1 cellular context compared by ENCODE assay signal in the genomic region with DNA sequence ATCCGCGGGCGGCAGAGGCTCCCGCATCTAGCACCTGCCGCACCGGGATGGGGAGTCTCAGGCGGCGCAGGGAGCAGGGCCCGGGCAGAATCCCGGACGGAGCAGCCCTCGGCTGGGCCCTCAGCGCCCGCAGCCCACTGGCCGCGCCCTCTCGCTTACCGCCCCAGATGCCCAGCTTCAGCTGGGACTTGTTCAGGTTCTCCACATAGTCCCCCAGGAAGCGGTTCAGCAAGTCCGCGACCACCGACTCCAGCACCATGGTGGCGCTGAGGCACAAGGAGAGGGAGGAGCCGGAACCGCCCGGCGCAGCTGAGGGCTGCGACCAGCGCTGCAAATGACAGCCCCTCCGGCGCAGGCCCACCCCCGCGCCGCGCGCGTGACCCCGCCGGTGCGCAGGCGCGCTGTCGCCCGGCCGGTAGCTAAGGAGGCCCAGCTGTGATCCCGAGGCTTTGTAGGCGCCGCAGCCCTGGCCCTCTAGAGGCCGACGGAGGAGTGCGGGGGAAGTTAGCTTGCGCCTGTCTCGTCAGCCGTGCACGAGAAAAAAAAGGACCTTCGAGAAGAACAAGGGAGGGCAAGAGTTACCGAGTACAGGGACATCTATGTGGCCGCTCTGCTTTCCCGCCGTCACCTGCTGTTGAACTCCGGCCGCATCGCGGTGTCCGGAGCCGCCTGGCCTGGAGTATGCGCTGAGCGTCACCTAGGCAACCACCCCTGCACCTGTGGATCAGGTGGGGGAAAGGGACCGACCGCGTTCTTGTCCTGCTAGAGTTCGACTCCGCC.
A peak's percentile ranks its signal among the peaks of the same experiment; 100 is the strongest.
TF ChIP-seq lines count a peak whose summit lies in the region.

A gene with protein sequence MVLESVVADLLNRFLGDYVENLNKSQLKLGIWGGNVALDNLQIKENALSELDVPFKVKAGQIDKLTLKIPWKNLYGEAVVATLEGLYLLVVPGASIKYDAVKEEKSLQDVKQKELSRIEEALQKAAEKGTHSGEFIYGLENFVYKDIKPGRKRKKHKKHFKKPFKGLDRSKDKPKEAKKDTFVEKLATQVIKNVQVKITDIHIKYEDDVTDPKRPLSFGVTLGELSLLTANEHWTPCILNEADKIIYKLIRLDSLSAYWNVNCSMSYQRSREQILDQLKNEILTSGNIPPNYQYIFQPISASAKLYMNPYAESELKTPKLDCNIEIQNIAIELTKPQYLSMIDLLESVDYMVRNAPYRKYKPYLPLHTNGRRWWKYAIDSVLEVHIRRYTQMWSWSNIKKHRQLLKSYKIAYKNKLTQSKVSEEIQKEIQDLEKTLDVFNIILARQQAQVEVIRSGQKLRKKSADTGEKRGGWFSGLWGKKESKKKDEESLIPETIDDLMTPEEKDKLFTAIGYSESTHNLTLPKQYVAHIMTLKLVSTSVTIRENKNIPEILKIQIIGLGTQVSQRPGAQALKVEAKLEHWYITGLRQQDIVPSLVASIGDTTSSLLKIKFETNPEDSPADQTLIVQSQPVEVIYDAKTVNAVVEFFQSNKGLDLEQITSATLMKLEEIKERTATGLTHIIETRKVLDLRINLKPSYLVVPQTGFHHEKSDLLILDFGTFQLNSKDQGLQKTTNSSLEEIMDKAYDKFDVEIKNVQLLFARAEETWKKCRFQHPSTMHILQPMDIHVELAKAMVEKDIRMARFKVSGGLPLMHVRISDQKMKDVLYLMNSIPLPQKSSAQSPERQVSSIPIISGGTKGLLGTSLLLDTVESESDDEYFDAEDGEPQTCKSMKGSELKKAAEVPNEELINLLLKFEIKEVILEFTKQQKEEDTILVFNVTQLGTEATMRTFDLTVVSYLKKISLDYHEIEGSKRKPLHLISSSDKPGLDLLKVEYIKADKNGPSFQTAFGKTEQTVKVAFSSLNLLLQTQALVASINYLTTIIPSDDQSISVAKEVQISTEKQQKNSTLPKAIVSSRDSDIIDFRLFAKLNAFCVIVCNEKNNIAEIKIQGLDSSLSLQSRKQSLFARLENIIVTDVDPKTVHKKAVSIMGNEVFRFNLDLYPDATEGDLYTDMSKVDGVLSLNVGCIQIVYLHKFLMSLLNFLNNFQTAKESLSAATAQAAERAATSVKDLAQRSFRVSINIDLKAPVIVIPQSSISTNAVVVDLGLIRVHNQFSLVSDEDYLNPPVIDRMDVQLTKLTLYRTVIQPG (N-terminal part only) (minus strand): TSS at position 332 of the 780 bp plus-strand sequence. CDS start 73 bp downstream, at position 259.

TF ChIP-seq in GM12878, 131 proteins besides CTCF, POLR2A, EP300 and RAD21 (continued from another document and continues in another):
- TF ChIP-seq, protein P1, sequence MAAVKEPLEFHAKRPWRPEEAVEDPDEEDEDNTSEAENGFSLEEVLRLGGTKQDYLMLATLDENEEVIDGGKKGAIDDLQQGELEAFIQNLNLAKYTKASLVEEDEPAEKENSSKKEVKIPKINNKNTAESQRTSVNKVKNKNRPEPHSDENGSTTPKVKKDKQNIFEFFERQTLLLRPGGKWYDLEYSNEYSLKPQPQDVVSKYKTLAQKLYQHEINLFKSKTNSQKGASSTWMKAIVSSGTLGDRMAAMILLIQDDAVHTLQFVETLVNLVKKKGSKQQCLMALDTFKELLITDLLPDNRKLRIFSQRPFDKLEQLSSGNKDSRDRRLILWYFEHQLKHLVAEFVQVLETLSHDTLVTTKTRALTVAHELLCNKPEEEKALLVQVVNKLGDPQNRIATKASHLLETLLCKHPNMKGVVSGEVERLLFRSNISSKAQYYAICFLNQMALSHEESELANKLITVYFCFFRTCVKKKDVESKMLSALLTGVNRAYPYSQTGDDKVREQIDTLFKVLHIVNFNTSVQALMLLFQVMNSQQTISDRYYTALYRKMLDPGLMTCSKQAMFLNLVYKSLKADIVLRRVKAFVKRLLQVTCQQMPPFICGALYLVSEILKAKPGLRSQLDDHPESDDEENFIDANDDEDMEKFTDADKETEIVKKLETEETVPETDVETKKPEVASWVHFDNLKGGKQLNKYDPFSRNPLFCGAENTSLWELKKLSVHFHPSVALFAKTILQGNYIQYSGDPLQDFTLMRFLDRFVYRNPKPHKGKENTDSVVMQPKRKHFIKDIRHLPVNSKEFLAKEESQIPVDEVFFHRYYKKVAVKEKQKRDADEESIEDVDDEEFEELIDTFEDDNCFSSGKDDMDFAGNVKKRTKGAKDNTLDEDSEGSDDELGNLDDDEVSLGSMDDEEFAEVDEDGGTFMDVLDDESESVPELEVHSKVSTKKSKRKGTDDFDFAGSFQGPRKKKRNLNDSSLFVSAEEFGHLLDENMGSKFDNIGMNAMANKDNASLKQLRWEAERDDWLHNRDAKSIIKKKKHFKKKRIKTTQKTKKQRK (IDR thresholded peaks at IDR 0.05; ENCODE audit: low read depth, low read length), result no peak
- TF ChIP-seq ZSCAN29 (IDR thresholded peaks at IDR 0.05), result no peak
- peak; percentile 80; the same call in 1 of the 2 replicates for TF ChIP-seq BACH1 (IDR thresholded peaks at IDR 0.05; ENCODE audit: borderline replicate concordance)
- no peak for TF ChIP-seq KDM1A (IDR thresholded peaks at IDR 0.05; ENCODE audit: borderline replicate concordance)
- no peak for TF ChIP-seq SRF (IDR thresholded peaks at IDR 0.05; ENCODE audit: low read depth in 2 of 2, low read length in 2 of 2)
- TF ChIP-seq, protein P2, sequence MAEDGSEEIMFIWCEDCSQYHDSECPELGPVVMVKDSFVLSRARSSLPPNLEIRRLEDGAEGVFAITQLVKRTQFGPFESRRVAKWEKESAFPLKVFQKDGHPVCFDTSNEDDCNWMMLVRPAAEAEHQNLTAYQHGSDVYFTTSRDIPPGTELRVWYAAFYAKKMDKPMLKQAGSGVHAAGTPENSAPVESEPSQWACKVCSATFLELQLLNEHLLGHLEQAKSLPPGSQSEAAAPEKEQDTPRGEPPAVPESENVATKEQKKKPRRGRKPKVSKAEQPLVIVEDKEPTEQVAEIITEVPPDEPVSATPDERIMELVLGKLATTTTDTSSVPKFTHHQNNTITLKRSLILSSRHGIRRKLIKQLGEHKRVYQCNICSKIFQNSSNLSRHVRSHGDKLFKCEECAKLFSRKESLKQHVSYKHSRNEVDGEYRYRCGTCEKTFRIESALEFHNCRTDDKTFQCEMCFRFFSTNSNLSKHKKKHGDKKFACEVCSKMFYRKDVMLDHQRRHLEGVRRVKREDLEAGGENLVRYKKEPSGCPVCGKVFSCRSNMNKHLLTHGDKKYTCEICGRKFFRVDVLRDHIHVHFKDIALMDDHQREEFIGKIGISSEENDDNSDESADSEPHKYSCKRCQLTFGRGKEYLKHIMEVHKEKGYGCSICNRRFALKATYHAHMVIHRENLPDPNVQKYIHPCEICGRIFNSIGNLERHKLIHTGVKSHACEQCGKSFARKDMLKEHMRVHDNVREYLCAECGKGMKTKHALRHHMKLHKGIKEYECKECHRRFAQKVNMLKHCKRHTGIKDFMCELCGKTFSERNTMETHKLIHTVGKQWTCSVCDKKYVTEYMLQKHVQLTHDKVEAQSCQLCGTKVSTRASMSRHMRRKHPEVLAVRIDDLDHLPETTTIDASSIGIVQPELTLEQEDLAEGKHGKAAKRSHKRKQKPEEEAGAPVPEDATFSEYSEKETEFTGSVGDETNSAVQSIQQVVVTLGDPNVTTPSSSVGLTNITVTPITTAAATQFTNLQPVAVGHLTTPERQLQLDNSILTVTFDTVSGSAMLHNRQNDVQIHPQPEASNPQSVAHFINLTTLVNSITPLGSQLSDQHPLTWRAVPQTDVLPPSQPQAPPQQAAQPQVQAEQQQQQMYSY (CRISPR knock-in tag; IDR thresholded peaks at IDR 0.05), result no peak
- 0 out of 2 replicates have a peak, but pooled peaks have one; percentile 30 for TF ChIP-seq RCOR1 (conservative IDR thresholded peaks at IDR 0.05; ENCODE audit: low read depth, low read length)
- TF ChIP-seq, protein P3, sequence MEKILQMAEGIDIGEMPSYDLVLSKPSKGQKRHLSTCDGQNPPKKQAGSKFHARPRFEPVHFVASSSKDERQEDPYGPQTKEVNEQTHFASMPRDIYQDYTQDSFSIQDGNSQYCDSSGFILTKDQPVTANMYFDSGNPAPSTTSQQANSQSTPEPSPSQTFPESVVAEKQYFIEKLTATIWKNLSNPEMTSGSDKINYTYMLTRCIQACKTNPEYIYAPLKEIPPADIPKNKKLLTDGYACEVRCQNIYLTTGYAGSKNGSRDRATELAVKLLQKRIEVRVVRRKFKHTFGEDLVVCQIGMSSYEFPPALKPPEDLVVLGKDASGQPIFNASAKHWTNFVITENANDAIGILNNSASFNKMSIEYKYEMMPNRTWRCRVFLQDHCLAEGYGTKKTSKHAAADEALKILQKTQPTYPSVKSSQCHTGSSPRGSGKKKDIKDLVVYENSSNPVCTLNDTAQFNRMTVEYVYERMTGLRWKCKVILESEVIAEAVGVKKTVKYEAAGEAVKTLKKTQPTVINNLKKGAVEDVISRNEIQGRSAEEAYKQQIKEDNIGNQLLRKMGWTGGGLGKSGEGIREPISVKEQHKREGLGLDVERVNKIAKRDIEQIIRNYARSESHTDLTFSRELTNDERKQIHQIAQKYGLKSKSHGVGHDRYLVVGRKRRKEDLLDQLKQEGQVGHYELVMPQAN (conservative IDR thresholded peaks at IDR 0.05), result peak; percentile 60; the same call in 1 of the 2 replicates
- no peak for TF ChIP-seq GABPA (IDR thresholded peaks at IDR 0.05; ENCODE audit: low read depth)
- TF ChIP-seq ZNF274 (IDR thresholded peaks at IDR 0.05; ENCODE audit: insufficient read depth, insufficient read length), result no peak
- no peak for TF ChIP-seq ATF7 (IDR thresholded peaks at IDR 0.05; ENCODE audit: low read depth)
- TF ChIP-seq SMC3 (IDR thresholded peaks at IDR 0.05; ENCODE audit: borderline replicate concordance, low read length), result peak; percentile 44
- TF ChIP-seq ESRRA (IDR thresholded peaks at IDR 0.05; ENCODE audit: low read length), result peak; percentile 71
- TF ChIP-seq DPF2 (IDR thresholded peaks at IDR 0.05), result peak; percentile 83
- peak; percentile 63 for TF ChIP-seq CREM (IDR thresholded peaks at IDR 0.05; ENCODE audit: low read depth)
- peak; percentile 57; the same call in 1 of the 2 replicates for TF ChIP-seq CREB1 (IDR thresholded peaks at IDR 0.05; ENCODE audit: low read depth)
- TF ChIP-seq TBL1XR1 (IDR thresholded peaks at IDR 0.05; ENCODE audit: low read depth, low read length), result no peak
- no peak for TF ChIP-seq ZNF217 (IDR thresholded peaks at IDR 0.05)
- TF ChIP-seq CBX3 (IDR thresholded peaks at IDR 0.05; ENCODE audit: borderline replicate concordance, low read depth), result no peak
- peak; percentile 59; the same call in 1 of the 2 replicates for TF ChIP-seq NR2F1 (conservative IDR thresholded peaks at IDR 0.05)
- no peak for TF ChIP-seq SMAD1 (IDR thresholded peaks at IDR 0.05; ENCODE audit: low read depth, partially characterized antibody)
- TF ChIP-seq RAD51 (IDR thresholded peaks at IDR 0.05), result no peak
- TF ChIP-seq POLR2AphosphoS2 (IDR thresholded peaks at IDR 0.05; ENCODE audit: low read depth, low read length), result 0 out of 2 replicates have a peak, but pooled peaks have one; percentile 42
- peak; percentile 88 for TF ChIP-seq TCF3 (IDR thresholded peaks at IDR 0.05; ENCODE audit: borderline replicate concordance, insufficient read depth, low read depth, low read length)
- TF ChIP-seq, protein P4, sequence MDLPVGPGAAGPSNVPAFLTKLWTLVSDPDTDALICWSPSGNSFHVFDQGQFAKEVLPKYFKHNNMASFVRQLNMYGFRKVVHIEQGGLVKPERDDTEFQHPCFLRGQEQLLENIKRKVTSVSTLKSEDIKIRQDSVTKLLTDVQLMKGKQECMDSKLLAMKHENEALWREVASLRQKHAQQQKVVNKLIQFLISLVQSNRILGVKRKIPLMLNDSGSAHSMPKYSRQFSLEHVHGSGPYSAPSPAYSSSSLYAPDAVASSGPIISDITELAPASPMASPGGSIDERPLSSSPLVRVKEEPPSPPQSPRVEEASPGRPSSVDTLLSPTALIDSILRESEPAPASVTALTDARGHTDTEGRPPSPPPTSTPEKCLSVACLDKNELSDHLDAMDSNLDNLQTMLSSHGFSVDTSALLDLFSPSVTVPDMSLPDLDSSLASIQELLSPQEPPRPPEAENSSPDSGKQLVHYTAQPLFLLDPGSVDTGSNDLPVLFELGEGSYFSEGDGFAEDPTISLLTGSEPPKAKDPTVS (IDR thresholded peaks at IDR 0.05; ENCODE audit: low read depth, low read length), result no peak
- TF ChIP-seq NR2C2 (IDR thresholded peaks at IDR 0.05; ENCODE audit: borderline replicate concordance, control insufficient read depth, insufficient read length, low read depth), result no peak
- peak; percentile 89 for TF ChIP-seq ZNF384 (IDR thresholded peaks at IDR 0.05; ENCODE audit: borderline replicate concordance, low read depth, low read length)
- TF ChIP-seq NFYA (IDR thresholded peaks at IDR 0.05; ENCODE audit: borderline replicate concordance, low read depth, low read length), result no peak
- TF ChIP-seq SIN3A (IDR thresholded peaks at IDR 0.05; ENCODE audit: low read depth, low read length), result peak; percentile 53
- TF ChIP-seq ZNF622 (IDR thresholded peaks at IDR 0.05), result no peak
- peak; percentile 44 for TF ChIP-seq RUNX3 (IDR thresholded peaks at IDR 0.05; ENCODE audit: low read length)
- TF ChIP-seq, protein P5, sequence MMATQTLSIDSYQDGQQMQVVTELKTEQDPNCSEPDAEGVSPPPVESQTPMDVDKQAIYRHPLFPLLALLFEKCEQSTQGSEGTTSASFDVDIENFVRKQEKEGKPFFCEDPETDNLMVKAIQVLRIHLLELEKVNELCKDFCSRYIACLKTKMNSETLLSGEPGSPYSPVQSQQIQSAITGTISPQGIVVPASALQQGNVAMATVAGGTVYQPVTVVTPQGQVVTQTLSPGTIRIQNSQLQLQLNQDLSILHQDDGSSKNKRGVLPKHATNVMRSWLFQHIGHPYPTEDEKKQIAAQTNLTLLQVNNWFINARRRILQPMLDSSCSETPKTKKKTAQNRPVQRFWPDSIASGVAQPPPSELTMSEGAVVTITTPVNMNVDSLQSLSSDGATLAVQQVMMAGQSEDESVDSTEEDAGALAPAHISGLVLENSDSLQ (IDR thresholded peaks at IDR 0.05), result peak; percentile 79
- TF ChIP-seq ZBED1 (IDR thresholded peaks at IDR 0.05; ENCODE audit: borderline replicate concordance), result no peak
- TF ChIP-seq, protein P6, sequence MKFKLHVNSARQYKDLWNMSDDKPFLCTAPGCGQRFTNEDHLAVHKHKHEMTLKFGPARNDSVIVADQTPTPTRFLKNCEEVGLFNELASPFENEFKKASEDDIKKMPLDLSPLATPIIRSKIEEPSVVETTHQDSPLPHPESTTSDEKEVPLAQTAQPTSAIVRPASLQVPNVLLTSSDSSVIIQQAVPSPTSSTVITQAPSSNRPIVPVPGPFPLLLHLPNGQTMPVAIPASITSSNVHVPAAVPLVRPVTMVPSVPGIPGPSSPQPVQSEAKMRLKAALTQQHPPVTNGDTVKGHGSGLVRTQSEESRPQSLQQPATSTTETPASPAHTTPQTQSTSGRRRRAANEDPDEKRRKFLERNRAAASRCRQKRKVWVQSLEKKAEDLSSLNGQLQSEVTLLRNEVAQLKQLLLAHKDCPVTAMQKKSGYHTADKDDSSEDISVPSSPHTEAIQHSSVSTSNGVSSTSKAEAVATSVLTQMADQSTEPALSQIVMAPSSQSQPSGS (IDR thresholded peaks at IDR 0.05; ENCODE audit: low read length), result no peak; the same call in 1 of the 2 replicates
- no peak; the same call in 1 of the 2 replicates for TF ChIP-seq PML (IDR thresholded peaks at IDR 0.05; ENCODE audit: low read length)
- no peak for TF ChIP-seq SIX5 (IDR thresholded peaks at IDR 0.05; ENCODE audit: low read depth, low read length, severe bottlenecking)
- peak; percentile 89 for TF ChIP-seq RB1 (IDR thresholded peaks at IDR 0.05; ENCODE audit: borderline replicate concordance)
- TF ChIP-seq, protein P7, sequence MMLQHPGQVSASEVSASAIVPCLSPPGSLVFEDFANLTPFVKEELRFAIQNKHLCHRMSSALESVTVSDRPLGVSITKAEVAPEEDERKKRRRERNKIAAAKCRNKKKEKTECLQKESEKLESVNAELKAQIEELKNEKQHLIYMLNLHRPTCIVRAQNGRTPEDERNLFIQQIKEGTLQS (IDR thresholded peaks at IDR 0.05; ENCODE audit: borderline replicate concordance, extremely low read depth, low read depth, low read length), result peak; percentile 73; the same call in 1 of the 2 replicates
- TF ChIP-seq SMARCA5 (IDR thresholded peaks at IDR 0.05), result peak; percentile 85; the same call in 1 of the 2 replicates
- peak; percentile 55 to 96 for TF ChIP-seq EGR1 (IDR thresholded peaks at IDR 0.05; ENCODE audit: borderline replicate concordance in 1 of 2, low read depth in 2 of 2, low read length in 2 of 2)
